ENCODE assay signal across 21 cellular contexts in genomic region chr2:1970341-1970740, GRCh38.
"Had no signal": no experiment of that assay in that cellular context is flagged by ENCODE, and none has a peak within 500 bp of the region (broad histone marks: within the 10 kb centered on the region; RNA-seq: fewer than 3 reads in every experiment).

No MANE protein-coding gene starts in this region.

- H3K36me3 ChIP-seq: MG63 had no signal

- H3K9me3 ChIP-seq: MG63, SK-N-SH had no signal

- H3K27ac ChIP-seq: RWPE1 had no signal

- H3K27me3 ChIP-seq: MG63 had no signal

- H3K9ac ChIP-seq: SK-N-SH had no signal

- H3K4me2 ChIP-seq: SK-N-SH had no signal

- H3K4me3 ChIP-seq: MG63 had no signal

- DNase-seq: IMR-90; Karpas-422; KG1; MG63; NCI-H1092; NCI-H1105 treated with DMSO at 0.1 percent for 48 hours; NCI-H1417 treated with DMSO at 0.1 percent for 48 hours; NCI-H146; NCI-H1694 treated with DMSO at 0.1 percent for 48 hours; NCI-H1930; NCI-H2081; NCI-H2107; NCI-H2227 treated with DMSO at 0.1 percent for 48 hours; NCI-H524 treated with DMSO at 0.1 percent for 48 hours; NCI-H69; NCI-H774; NK-92 treated with Interleukin-12 subunit alpha and Interleukin-12 subunit beta, amount 100 ng/mL, for 24 hours; PC-3; SHP77; SK-N-SH had no signal
